4 cellular contexts compared by ENCODE assay signal in genomic region chr11:65848693-65849092, GRCh38. TPM values are rescaled to one million over a fixed set of nuclear protein-coding genes. Genes with fewer than 3 reads are reported as not detected.
"Had no signal": no experiment of that assay in that cellular context is flagged by ENCODE, and none has a peak within 500 bp of the region (broad histone marks: within the 10 kb centered on the region; RNA-seq: fewer than 3 reads in every experiment).

No MANE protein-coding gene starts in this region.

RNA-seq across cellular contexts. Expression of gene SNX32, which starts 14.9 kb away (rescaled TPM):
- total RNA-seq: HT-29 had no signal

RNA-seq across cellular contexts. Expression of gene CTSW, which starts 30.9 kb away (rescaled TPM):
- total RNA-seq: GM23338, H1, H9, HT-29 had no signal
- polyA plus RNA-seq: GM23338, H1 had no signal
